Comparison of ENCODE assay signal across 1 cellular context in the genomic region with DNA sequence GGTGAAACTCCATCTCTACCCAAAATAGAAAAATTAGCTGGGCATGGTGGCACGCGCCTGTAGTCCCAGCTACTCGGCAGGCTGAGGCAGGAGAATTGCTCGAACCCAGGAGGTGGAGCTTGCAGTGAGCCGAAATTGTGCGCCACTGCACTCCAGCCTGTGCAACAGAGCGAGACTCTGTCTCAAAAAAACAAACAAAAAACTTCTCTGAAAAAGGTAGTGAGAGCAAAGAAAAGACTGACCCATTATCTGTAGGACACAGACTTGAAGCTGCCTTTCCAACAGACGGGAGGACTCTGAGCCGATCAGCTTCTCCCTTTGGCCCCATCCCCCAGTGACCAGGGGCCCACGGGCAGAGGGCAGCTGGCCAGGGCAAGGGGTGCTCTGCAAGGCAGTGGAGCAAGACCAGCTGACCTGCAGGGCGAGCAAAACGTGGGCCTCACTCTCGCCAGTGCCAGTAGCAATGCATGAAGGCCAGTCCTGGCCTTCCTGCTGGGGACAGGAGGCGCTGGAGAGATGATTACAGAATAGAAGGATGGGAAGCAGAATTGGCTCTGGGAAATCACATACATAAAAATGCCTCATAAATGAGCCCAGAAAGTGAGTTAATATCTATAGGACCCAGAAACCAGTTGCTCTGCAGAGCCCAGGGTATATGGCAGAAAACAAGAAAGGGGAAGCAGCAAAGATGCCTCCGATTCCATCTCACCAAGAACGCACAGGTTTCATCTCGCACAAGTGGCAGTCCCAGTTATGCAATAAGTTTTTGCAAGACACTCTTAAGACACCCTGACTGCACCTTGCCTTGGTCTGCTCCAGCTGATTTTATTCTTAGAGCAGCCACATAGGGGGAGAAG.
TF ChIP-seq lines count a peak whose summit lies in the region.

No MANE protein-coding gene starts in this region.

TF ChIP-seq in HepG2, 621 proteins besides CTCF, POLR2A, EP300 and RAD21 (continues in another document):
- TF ChIP-seq ZNF761 (CRISPR knock-in tag; conservative IDR thresholded peaks at IDR 0.05) (no peak), KMT2A (CRISPR knock-in tag; IDR thresholded peaks at IDR 0.05) (no peak), ZNF724P (CRISPR knock-in tag; IDR thresholded peaks at IDR 0.05; ENCODE audit: borderline replicate concordance) (0 out of 2 replicates have a peak, but pooled peaks have one; percentile 4), XBP1 (CRISPR knock-in tag; IDR thresholded peaks at IDR 0.05) (no peak), ZNF781 (CRISPR knock-in tag; IDR thresholded peaks at IDR 0.05; ENCODE audit: borderline replicate concordance, not compliant biosample characterization) (no peak), NFATC3 (CRISPR knock-in tag; IDR thresholded peaks at IDR 0.05) (no peak), HDAC2 (CRISPR knock-in tag; IDR thresholded peaks at IDR 0.05) (no peak), ZNF709 (CRISPR knock-in tag; IDR thresholded peaks at IDR 0.05) (no peak), ZNF30 (CRISPR knock-in tag; IDR thresholded peaks at IDR 0.05) (no peak), ZNF224 (CRISPR knock-in tag; IDR thresholded peaks at IDR 0.05) (no peak), SAP130 (CRISPR knock-in tag; IDR thresholded peaks at IDR 0.05; ENCODE audit: low read depth) (peak; percentile 40; the same call in 1 of the 2 replicates), U2AF1 (optimal IDR thresholded peaks at IDR 0.05; ENCODE audit: low read depth, low read length) (peak; percentile 7), ZNF557 (CRISPR knock-in tag; IDR thresholded peaks at IDR 0.05) (no peak), GATAD2A (CRISPR knock-in tag; IDR thresholded peaks at IDR 0.05) (peak; percentile 38; the same call in 1 of the 2 replicates), ZNF263 (CRISPR knock-in tag; IDR thresholded peaks at IDR 0.05) (peak; percentile 95), TMF1 (CRISPR knock-in tag; IDR thresholded peaks at IDR 0.05; ENCODE audit: low read depth) (no peak), KDM2A (CRISPR knock-in tag; IDR thresholded peaks at IDR 0.05; ENCODE audit: borderline replicate concordance, low read depth) (0 out of 2 replicates have a peak, but pooled peaks have one; percentile 17), ZNF350 (CRISPR knock-in tag; IDR thresholded peaks at IDR 0.05; ENCODE audit: borderline replicate concordance, low read depth) (0 out of 2 replicates have a peak, but pooled peaks have one; percentile 10), HNF4G (IDR thresholded peaks at IDR 0.05; ENCODE audit: borderline replicate concordance, low read depth, low read length) (peak; percentile 50; the same call in 1 of the 2 replicates), HNF4G (CRISPR knock-in tag; IDR thresholded peaks at IDR 0.05; ENCODE audit: borderline replicate concordance, low read depth) (no peak), RBFOX2 (IDR thresholded peaks at IDR 0.05; ENCODE audit: low read depth, low read length) (0 out of 2 replicates have a peak, but pooled peaks have one; percentile 16), ZC3H13 (CRISPR knock-in tag; IDR thresholded peaks at IDR 0.05) (peak; percentile 18; the same call in 1 of the 2 replicates)
- TF ChIP-seq, protein P1, sequence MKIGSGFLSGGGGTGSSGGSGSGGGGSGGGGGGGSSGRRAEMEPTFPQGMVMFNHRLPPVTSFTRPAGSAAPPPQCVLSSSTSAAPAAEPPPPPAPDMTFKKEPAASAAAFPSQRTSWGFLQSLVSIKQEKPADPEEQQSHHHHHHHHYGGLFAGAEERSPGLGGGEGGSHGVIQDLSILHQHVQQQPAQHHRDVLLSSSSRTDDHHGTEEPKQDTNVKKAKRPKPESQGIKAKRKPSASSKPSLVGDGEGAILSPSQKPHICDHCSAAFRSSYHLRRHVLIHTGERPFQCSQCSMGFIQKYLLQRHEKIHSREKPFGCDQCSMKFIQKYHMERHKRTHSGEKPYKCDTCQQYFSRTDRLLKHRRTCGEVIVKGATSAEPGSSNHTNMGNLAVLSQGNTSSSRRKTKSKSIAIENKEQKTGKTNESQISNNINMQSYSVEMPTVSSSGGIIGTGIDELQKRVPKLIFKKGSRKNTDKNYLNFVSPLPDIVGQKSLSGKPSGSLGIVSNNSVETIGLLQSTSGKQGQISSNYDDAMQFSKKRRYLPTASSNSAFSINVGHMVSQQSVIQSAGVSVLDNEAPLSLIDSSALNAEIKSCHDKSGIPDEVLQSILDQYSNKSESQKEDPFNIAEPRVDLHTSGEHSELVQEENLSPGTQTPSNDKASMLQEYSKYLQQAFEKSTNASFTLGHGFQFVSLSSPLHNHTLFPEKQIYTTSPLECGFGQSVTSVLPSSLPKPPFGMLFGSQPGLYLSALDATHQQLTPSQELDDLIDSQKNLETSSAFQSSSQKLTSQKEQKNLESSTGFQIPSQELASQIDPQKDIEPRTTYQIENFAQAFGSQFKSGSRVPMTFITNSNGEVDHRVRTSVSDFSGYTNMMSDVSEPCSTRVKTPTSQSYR (CRISPR knock-in tag; IDR thresholded peaks at IDR 0.05; ENCODE audit: borderline replicate concordance): peak; percentile 78
- TF ChIP-seq, protein P2, sequence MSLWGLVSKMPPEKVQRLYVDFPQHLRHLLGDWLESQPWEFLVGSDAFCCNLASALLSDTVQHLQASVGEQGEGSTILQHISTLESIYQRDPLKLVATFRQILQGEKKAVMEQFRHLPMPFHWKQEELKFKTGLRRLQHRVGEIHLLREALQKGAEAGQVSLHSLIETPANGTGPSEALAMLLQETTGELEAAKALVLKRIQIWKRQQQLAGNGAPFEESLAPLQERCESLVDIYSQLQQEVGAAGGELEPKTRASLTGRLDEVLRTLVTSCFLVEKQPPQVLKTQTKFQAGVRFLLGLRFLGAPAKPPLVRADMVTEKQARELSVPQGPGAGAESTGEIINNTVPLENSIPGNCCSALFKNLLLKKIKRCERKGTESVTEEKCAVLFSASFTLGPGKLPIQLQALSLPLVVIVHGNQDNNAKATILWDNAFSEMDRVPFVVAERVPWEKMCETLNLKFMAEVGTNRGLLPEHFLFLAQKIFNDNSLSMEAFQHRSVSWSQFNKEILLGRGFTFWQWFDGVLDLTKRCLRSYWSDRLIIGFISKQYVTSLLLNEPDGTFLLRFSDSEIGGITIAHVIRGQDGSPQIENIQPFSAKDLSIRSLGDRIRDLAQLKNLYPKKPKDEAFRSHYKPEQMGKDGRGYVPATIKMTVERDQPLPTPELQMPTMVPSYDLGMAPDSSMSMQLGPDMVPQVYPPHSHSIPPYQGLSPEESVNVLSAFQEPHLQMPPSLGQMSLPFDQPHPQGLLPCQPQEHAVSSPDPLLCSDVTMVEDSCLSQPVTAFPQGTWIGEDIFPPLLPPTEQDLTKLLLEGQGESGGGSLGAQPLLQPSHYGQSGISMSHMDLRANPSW (CRISPR knock-in tag; IDR thresholded peaks at IDR 0.05; ENCODE audit: borderline replicate concordance): no peak
- TF ChIP-seq, protein P3, sequence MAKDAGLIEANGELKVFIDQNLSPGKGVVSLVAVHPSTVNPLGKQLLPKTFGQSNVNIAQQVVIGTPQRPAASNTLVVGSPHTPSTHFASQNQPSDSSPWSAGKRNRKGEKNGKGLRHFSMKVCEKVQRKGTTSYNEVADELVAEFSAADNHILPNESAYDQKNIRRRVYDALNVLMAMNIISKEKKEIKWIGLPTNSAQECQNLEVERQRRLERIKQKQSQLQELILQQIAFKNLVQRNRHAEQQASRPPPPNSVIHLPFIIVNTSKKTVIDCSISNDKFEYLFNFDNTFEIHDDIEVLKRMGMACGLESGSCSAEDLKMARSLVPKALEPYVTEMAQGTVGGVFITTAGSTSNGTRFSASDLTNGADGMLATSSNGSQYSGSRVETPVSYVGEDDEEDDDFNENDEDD (CRISPR knock-in tag; IDR thresholded peaks at IDR 0.05; ENCODE audit: borderline replicate concordance): no peak
- TF ChIP-seq, protein P4, sequence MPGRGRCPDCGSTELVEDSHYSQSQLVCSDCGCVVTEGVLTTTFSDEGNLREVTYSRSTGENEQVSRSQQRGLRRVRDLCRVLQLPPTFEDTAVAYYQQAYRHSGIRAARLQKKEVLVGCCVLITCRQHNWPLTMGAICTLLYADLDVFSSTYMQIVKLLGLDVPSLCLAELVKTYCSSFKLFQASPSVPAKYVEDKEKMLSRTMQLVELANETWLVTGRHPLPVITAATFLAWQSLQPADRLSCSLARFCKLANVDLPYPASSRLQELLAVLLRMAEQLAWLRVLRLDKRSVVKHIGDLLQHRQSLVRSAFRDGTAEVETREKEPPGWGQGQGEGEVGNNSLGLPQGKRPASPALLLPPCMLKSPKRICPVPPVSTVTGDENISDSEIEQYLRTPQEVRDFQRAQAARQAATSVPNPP (CRISPR knock-in tag; IDR thresholded peaks at IDR 0.05): no peak
- TF ChIP-seq, protein P5, sequence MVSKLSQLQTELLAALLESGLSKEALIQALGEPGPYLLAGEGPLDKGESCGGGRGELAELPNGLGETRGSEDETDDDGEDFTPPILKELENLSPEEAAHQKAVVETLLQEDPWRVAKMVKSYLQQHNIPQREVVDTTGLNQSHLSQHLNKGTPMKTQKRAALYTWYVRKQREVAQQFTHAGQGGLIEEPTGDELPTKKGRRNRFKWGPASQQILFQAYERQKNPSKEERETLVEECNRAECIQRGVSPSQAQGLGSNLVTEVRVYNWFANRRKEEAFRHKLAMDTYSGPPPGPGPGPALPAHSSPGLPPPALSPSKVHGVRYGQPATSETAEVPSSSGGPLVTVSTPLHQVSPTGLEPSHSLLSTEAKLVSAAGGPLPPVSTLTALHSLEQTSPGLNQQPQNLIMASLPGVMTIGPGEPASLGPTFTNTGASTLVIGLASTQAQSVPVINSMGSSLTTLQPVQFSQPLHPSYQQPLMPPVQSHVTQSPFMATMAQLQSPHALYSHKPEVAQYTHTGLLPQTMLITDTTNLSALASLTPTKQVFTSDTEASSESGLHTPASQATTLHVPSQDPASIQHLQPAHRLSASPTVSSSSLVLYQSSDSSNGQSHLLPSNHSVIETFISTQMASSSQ (IDR thresholded peaks at IDR 0.05; ENCODE audit: low read depth): no peak
- TF ChIP-seq, protein P5 (CRISPR knock-in tag; IDR thresholded peaks at IDR 0.05; ENCODE audit: borderline replicate concordance): no peak
- TF ChIP-seq, protein P6, sequence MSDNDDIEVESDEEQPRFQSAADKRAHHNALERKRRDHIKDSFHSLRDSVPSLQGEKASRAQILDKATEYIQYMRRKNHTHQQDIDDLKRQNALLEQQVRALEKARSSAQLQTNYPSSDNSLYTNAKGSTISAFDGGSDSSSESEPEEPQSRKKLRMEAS (IDR thresholded peaks at IDR 0.05): peak; percentile 44; the same call in 1 of the 2 replicates
- TF ChIP-seq, protein P7, sequence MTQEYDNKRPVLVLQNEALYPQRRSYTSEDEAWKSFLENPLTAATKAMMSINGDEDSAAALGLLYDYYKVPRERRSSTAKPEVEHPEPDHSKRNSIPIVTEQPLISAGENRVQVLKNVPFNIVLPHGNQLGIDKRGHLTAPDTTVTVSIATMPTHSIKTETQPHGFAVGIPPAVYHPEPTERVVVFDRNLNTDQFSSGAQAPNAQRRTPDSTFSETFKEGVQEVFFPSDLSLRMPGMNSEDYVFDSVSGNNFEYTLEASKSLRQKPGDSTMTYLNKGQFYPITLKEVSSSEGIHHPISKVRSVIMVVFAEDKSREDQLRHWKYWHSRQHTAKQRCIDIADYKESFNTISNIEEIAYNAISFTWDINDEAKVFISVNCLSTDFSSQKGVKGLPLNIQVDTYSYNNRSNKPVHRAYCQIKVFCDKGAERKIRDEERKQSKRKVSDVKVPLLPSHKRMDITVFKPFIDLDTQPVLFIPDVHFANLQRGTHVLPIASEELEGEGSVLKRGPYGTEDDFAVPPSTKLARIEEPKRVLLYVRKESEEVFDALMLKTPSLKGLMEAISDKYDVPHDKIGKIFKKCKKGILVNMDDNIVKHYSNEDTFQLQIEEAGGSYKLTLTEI (CRISPR knock-in tag; conservative IDR thresholded peaks at IDR 0.05): no peak
- TF ChIP-seq, protein P8, sequence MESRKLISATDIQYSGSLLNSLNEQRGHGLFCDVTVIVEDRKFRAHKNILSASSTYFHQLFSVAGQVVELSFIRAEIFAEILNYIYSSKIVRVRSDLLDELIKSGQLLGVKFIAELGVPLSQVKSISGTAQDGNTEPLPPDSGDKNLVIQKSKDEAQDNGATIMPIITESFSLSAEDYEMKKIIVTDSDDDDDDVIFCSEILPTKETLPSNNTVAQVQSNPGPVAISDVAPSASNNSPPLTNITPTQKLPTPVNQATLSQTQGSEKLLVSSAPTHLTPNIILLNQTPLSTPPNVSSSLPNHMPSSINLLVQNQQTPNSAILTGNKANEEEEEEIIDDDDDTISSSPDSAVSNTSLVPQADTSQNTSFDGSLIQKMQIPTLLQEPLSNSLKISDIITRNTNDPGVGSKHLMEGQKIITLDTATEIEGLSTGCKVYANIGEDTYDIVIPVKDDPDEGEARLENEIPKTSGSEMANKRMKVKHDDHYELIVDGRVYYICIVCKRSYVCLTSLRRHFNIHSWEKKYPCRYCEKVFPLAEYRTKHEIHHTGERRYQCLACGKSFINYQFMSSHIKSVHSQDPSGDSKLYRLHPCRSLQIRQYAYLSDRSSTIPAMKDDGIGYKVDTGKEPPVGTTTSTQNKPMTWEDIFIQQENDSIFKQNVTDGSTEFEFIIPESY (CRISPR knock-in tag; IDR thresholded peaks at IDR 0.05): 0 out of 2 replicates have a peak, but pooled peaks have one; percentile 25
- TF ChIP-seq, protein P9, sequence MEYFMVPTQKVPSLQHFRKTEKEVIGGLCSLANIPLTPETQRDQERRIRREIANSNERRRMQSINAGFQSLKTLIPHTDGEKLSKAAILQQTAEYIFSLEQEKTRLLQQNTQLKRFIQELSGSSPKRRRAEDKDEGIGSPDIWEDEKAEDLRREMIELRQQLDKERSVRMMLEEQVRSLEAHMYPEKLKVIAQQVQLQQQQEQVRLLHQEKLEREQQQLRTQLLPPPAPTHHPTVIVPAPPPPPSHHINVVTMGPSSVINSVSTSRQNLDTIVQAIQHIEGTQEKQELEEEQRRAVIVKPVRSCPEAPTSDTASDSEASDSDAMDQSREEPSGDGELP (IDR thresholded peaks at IDR 0.05; ENCODE audit: borderline replicate concordance, low read depth): peak; percentile 72; the same call in 1 of the 2 replicates
- TF ChIP-seq, protein P10, sequence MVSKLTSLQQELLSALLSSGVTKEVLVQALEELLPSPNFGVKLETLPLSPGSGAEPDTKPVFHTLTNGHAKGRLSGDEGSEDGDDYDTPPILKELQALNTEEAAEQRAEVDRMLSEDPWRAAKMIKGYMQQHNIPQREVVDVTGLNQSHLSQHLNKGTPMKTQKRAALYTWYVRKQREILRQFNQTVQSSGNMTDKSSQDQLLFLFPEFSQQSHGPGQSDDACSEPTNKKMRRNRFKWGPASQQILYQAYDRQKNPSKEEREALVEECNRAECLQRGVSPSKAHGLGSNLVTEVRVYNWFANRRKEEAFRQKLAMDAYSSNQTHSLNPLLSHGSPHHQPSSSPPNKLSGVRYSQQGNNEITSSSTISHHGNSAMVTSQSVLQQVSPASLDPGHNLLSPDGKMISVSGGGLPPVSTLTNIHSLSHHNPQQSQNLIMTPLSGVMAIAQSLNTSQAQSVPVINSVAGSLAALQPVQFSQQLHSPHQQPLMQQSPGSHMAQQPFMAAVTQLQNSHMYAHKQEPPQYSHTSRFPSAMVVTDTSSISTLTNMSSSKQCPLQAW (CRISPR knock-in tag; IDR thresholded peaks at IDR 0.05): no peak
